In genomic region chr7:4037308-4037707, GRCh38 we compare ENCODE assay signal across 24 cellular contexts.
"Had no signal": no experiment of that assay in that cellular context is flagged by ENCODE, and none has a peak within 500 bp of the region (broad histone marks: within the 10 kb centered on the region; RNA-seq: fewer than 3 reads in every experiment).

No MANE protein-coding gene starts in this region.

- H3K4me3 ChIP-seq: MG63, SJSA1, SK-N-MC had no signal

- H3K27me3 ChIP-seq: MG63, SJSA1 had no signal

- H3K36me3 ChIP-seq: MG63, SJSA1 had no signal

- DNase-seq: Karpas-422, KG1, MG63, NCI-H1092, NCI-H1105 treated with DMSO at 0.1 percent for 48 hours, NCI-H1417 treated with DMSO at 0.1 percent for 48 hours, NCI-H146, NCI-H1694 treated with DMSO at 0.1 percent for 48 hours, NCI-H1930, NCI-H2081, NCI-H2107, NCI-H2227 treated with DMSO at 0.1 percent for 48 hours, NCI-H524, NCI-H526 treated with DMSO at 0.1 percent for 48 hours, NCI-H774, Right ventricle myocardium superior, RPMI8226, SIG-M5, SW 1271 had no signal

- H3K27ac ChIP-seq: HL-60, SJSA1, SK-N-MC had no signal

- H3K9me3 ChIP-seq: MG63, SJSA1 had no signal

- FAIRE-seq: HTR-8/SVneo, RCC 7860 had no signal

- H3K4me1 ChIP-seq: SJSA1 had no signal
